Comparison of ENCODE assay signal across 8 cellular contexts in the genomic region with DNA sequence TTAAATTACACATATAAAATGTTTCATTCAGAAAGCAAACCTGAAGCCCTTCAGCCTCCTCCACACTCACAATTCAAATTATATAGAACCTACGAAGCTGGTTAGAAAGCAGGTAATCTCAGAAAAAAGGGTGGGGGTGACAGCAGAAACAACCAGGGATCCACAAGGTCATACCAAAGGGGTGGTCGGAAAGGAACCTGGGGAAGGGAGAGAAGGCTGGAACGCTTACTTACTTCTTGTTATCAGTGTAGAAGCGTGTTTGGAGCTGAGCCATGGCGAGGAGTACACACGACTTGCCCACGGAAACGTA. TPM values are rescaled to one million over a fixed set of nuclear protein-coding genes. Genes with fewer than 3 reads are reported as not detected.
DNase-seq lines count a peak whose midpoint lies in the region; ATAC-seq, FAIRE-seq and TF ChIP-seq lines count a peak whose summit lies in the region.

No MANE protein-coding gene starts in this region.

- DNase-seq in neural crest cell (ENCODE audit: low read depth, low spot score): no peak
- no peak for DNase-seq in frontal cortex (ENCODE audit: low spot score in 2 of 2)
- no peak for DNase-seq in NCI-H69 (lab: John Stamatoyannopoulos, UW)
- DNase-seq in NCI-H1436 treated with DMSO at 0.1 percent for 48 hours (lab: John Stamatoyannopoulos, UW): no peak
- no peak for DNase-seq in COLO668 (lab: John Stamatoyannopoulos, UW; ENCODE audit: unreplicated experiment)

- H3K27ac ChIP-seq in KMS-11 (peak overlapping the region; percentile 71), ectodermal cell (ENCODE audit: insufficient read depth, low read depth, low read length, poor library complexity, severe bottlenecking) (no peak overlapping the region)

- H3K4me3 ChIP-seq in KMS-11 (IDR thresholded peaks at IDR 0.05; ENCODE audit: insufficient read depth, low read depth, low read length): peak overlapping the region; percentile 16
- H3K4me3 ChIP-seq in ectodermal cell (ENCODE audit: insufficient read depth, low read depth, low read length): peak overlapping the region; percentile 85

- H3K79me2 ChIP-seq in KMS-11 (ENCODE audit: insufficient read depth, low read depth): peaks cover 46% of the 10 kb centered on the region

- H3K36me3 ChIP-seq in KMS-11 (ENCODE audit: insufficient read depth): peaks cover 3% of the 10 kb centered on the region
- H3K36me3 ChIP-seq in ectodermal cell (ENCODE audit: control insufficient read depth, insufficient read depth, low read length): peaks cover 3% of the 10 kb centered on the region

- peak overlapping the region; percentile 99 for H3K27ac Mint-ChIP-seq in neural crest cell (ENCODE audit: unreplicated experiment)

- H3K9me3 Mint-ChIP-seq in neural crest cell: no peaks in the 10 kb centered on the region

- peaks cover 4% of the 10 kb centered on the region for H3K36me3 Mint-ChIP-seq in neural crest cell (ENCODE audit: low read depth)

- H3K4me1 ChIP-seq in KMS-11 (ENCODE audit: low read depth, poor library complexity, severe bottlenecking): peaks cover 16% of the 10 kb centered on the region
- no peaks in the 10 kb centered on the region for H3K4me1 ChIP-seq in ectodermal cell (ENCODE audit: control insufficient read depth, insufficient read depth, low read length)

- peak; percentile 11 for ATAC-seq in GM19438 (IDR thresholded peaks at IDR 0.05; ENCODE audit: low read depth, unreplicated experiment)

- H3K4me1 Mint-ChIP-seq in neural crest cell: peaks cover 46% of the 10 kb centered on the region

- no peak for FAIRE-seq in frontal cortex (lab: Jason Lieb, UNC)

- no peaks in the 10 kb centered on the region for H4K20me1 ChIP-seq in KMS-11 (ENCODE audit: insufficient read depth)

- H2AFZ ChIP-seq in KMS-11 (ENCODE audit: low read depth): peak overlapping the region; percentile 71

- no peak for TF ChIP-seq CTCF in KMS-11 (conservative IDR thresholded peaks at IDR 0.05; ENCODE audit: low read depth, low read length)
- TF ChIP-seq CTCF in neural crest cell (conservative IDR thresholded peaks at IDR 0.05): no peak

- H3K9ac ChIP-seq in KMS-11: peak overlapping the region; percentile 91

- H3K4me2 ChIP-seq in KMS-11: peak overlapping the region; percentile 60

- 0 to 1% methylated on average over 8 of the region's 8 CpGs for WGBS in ectodermal cell, 2 experiments

- H3K27me3 Mint-ChIP-seq in neural crest cell (ENCODE audit: low read depth): no peaks in the 10 kb centered on the region

- H3K9me3 ChIP-seq in ectodermal cell (ENCODE audit: control insufficient read depth, low read length): no peaks in the 10 kb centered on the region

- H3K4me3 Mint-ChIP-seq in neural crest cell: peak overlapping the region; percentile 99

- H3K27me3 ChIP-seq in KMS-11 (ENCODE audit: insufficient read depth, low read depth) (no peaks in the 10 kb centered on the region), ectodermal cell (ENCODE audit: control insufficient read depth, insufficient read depth, low read length, poor library complexity, severe bottlenecking) (no peaks in the 10 kb centered on the region)

RNA-seq across cellular contexts. Expression of a gene that starts 0.3 kb away (rescaled TPM):
- 76.8 TPM for polyA plus RNA-seq in ectodermal cell (2013, experiment 1 of 4)
- 76.0 TPM for polyA plus RNA-seq in ectodermal cell (2013, experiment 2 of 4)
- polyA plus RNA-seq in ectodermal cell (2013, experiment 3 of 4): 47.9 TPM
- polyA plus RNA-seq in ectodermal cell (2013, experiment 4 of 4): 64.0 TPM
- total RNA-seq in neural crest cell: 69.8 and 71.1 TPM in 2 replicates
- 35.1 TPM for total RNA-seq in frontal cortex

RNA-seq across cellular contexts. Expression of a gene that starts 0.9 kb away (rescaled TPM):
- polyA plus RNA-seq in ectodermal cell (2013, experiment 1 of 4): 9.5 TPM
- polyA plus RNA-seq in ectodermal cell (2013, experiment 2 of 4): 14.9 TPM
- 9.9 TPM for polyA plus RNA-seq in ectodermal cell (2013, experiment 3 of 4)
- polyA plus RNA-seq in ectodermal cell (2013, experiment 4 of 4): 10.9 TPM
- total RNA-seq in neural crest cell (6.8 and 7.8 TPM in 2 replicates), frontal cortex (20.0 TPM)

RNA-seq across cellular contexts. Expression of a gene that starts 39.6 kb away (rescaled TPM):
- polyA plus RNA-seq in ectodermal cell (2013, experiment 1 of 4): 9.7 TPM
- 7.3 TPM for polyA plus RNA-seq in ectodermal cell (2013, experiment 2 of 4)
- polyA plus RNA-seq in ectodermal cell (2013, experiment 3 of 4): 5.0 TPM
- polyA plus RNA-seq in ectodermal cell (2013, experiment 4 of 4): 7.2 TPM
- total RNA-seq in neural crest cell (12.9 and 15.1 TPM in 2 replicates), frontal cortex (88.5 TPM)
